In genomic region chr1:58784758-58785423, GRCh38 we compare ENCODE assay signal across 8 cellular contexts. TPM values are rescaled to one million over a fixed set of nuclear protein-coding genes. Genes with fewer than 3 reads are reported as not detected.
DNase-seq lines count a peak whose midpoint lies in the region; ATAC-seq and TF ChIP-seq lines count a peak whose summit lies in the region.

No MANE protein-coding gene starts in this region.

- H3K27ac ChIP-seq in SJSA1: peak overlapping the region; percentile 99
- H3K27ac ChIP-seq in gastroesophageal sphincter: peak overlapping the region; percentile 95 to 100 (median 98)
- H3K27ac ChIP-seq in neutrophil: peak overlapping the region; percentile 83

- ATAC-seq in gastroesophageal sphincter: peak; percentile 24
- ATAC-seq in GM18858 (IDR thresholded peaks at IDR 0.05; ENCODE audit: unreplicated experiment): no peak

- peak overlapping the region; percentile 81 for H3K4me3 Mint-ChIP-seq in activated naive CD4-positive, alpha-beta T cell treated with anti-CD3 and anti-CD28 coated beads, Interleukin-2, amount 10 ng/mL, durations not matched to agents 7 days and 5 days

- DNase-seq in GM12864 (ENCODE audit: low read depth) (no peak), LoVo (ENCODE audit: low spot score) (peak; percentile 77), SJSA1 (ENCODE audit: low read depth in 1 of 2, low spot score in 2 of 2) (peak; percentile 92), stromal cell of bone marrow (ENCODE audit: low read depth) (peak; percentile 90)
- peak; percentile 90 for DNase-seq in activated naive CD4-positive, alpha-beta T cell treated with anti-CD3 and anti-CD28 coated beads, Interleukin-2, amount 10 ng/mL, durations not matched to agents 7 days and 5 days

- CTCF ChIA-PET in activated naive CD4-positive, alpha-beta T cell treated with anti-CD3 and anti-CD28 coated beads, Interleukin-2, amount 10 ng/mL, durations not matched to agents 7 days and 5 days (lab: Charles Lee): interaction anchor here (0.6 to 1.5 kb wide), 7 partner anchors 11 to 913 kb away, joined by 3 to 6 read pairs (median 3); no protein-coding TSS in a partner anchor

- H3K4me1 ChIP-seq in SJSA1 (replicated peaks): peaks cover 35% of the 10 kb centered on the region
- H3K4me1 ChIP-seq in gastroesophageal sphincter: peaks cover 0 to 29% (median 3%) of the 10 kb centered on the region in 3 donors
- peaks cover 35 to 38% of the 10 kb centered on the region in 2 experiments for H3K4me1 ChIP-seq in neutrophil (ENCODE audit: control insufficient read depth in 1 of 2, insufficient read depth in 1 of 2, low read depth in 1 of 2, low read length in 1 of 2)

- peaks cover 16% of the 10 kb centered on the region for H3K9me3 Mint-ChIP-seq in activated naive CD4-positive, alpha-beta T cell treated with anti-CD3 and anti-CD28 coated beads, Interleukin-2, amount 10 ng/mL, durations not matched to agents 7 days and 5 days

- H3K36me3 Mint-ChIP-seq in activated naive CD4-positive, alpha-beta T cell treated with anti-CD3 and anti-CD28 coated beads, Interleukin-2, amount 10 ng/mL, durations not matched to agents 7 days and 5 days: peaks cover 33% of the 10 kb centered on the region

- H3K27me3 ChIP-seq in SJSA1 (replicated peaks) (no peaks in the 10 kb centered on the region; the same call in 1 of the 2 replicates), gastroesophageal sphincter (no peaks in the 10 kb centered on the region), neutrophil (peaks cover 94% of the 10 kb centered on the region)

- H3K9me3 ChIP-seq in SJSA1 (replicated peaks) (no peaks in the 10 kb centered on the region), gastroesophageal sphincter (no peaks in the 10 kb centered on the region), neutrophil (no peaks in the 10 kb centered on the region)

- peaks cover 22% of the 10 kb centered on the region for H3K27me3 Mint-ChIP-seq in activated naive CD4-positive, alpha-beta T cell treated with anti-CD3 and anti-CD28 coated beads, Interleukin-2, amount 10 ng/mL, durations not matched to agents 7 days and 5 days

- TF ChIP-seq CTCF in GM12864 (IDR thresholded peaks at IDR 0.05; ENCODE audit: low read depth, low read length, missing control alignments) (peak; percentile 49), gastroesophageal sphincter (IDR thresholded peaks at IDR 0.05) (peak; percentile 47 to 85 (median 77)), neutrophil (IDR thresholded peaks at IDR 0.05) (no peak)

- peaks cover 33% of the 10 kb centered on the region for H3K4me1 Mint-ChIP-seq in activated naive CD4-positive, alpha-beta T cell treated with anti-CD3 and anti-CD28 coated beads, Interleukin-2, amount 10 ng/mL, durations not matched to agents 7 days and 5 days

- TF ChIP-seq POLR2A in gastroesophageal sphincter (IDR thresholded peaks at IDR 0.05): peak; percentile 62 to 76

- H3K27ac Mint-ChIP-seq in activated naive CD4-positive, alpha-beta T cell treated with anti-CD3 and anti-CD28 coated beads, Interleukin-2, amount 10 ng/mL, durations not matched to agents 7 days and 5 days: peak overlapping the region; percentile 95

- WGBS in gastroesophageal sphincter (ENCODE audit: low coverage in 1 of 2), 2 donors: 0% methylated on average over 19 of the region's 56 CpGs; no CpG with 5 or more reads in 1 of the 2 donors

- H3K4me3 ChIP-seq in GM12864 (ENCODE audit: low read depth, low read length) (peak overlapping the region; percentile 92), SJSA1 (peak overlapping the region; percentile 64), gastroesophageal sphincter (peak overlapping the region; percentile 70 to 74), neutrophil (ENCODE audit: low read depth in 1 of 2, low read length in 1 of 2) (peak overlapping the region; percentile 74 to 98)

- H3K36me3 ChIP-seq in SJSA1 (peaks cover 41% of the 10 kb centered on the region), gastroesophageal sphincter (no peaks in the 10 kb centered on the region), neutrophil (no peaks in the 10 kb centered on the region)

- TF ChIP-seq EP300 in gastroesophageal sphincter (IDR thresholded peaks at IDR 0.05): no peak

RNA-seq across cellular contexts. Expression of gene JUN, which starts 1.0 kb away (rescaled TPM):
- 80.9 and 102 TPM in 2 replicates for total RNA-seq in SJSA1 (2014; rRNA removed; shearing (Covaris generic))
- 100 to 1,000 TPM; 102 to 145 (median 105) TPM for total RNA-seq in gastroesophageal sphincter
